Comparison of ENCODE assay signal across 16 cellular contexts in the genomic region with DNA sequence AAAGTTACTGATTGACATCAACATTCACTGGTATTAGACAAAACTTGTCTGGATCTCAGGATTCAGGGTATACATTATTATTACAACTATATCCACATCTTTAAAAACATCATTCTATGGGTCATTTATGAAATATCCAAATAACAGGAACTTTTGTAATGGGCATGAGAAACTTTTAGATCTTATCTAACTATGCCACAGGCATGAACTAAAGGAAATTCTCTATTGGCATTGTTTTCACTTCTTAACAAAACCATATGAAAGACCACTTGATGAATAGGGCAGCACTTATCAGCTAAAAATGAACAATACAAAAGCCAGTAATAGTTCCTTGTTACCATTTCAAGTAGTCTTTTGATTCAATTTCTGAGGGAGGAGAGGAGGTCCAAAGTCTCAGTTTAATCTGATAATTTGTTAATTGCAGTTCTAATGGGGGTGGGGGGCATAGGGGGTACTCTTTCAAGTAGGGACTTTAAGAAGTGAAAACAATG.
"Had no signal": no experiment of that assay in that cellular context is flagged by ENCODE, and none has a peak within 500 bp of the region (broad histone marks: within the 10 kb centered on the region; RNA-seq: fewer than 3 reads in every experiment).

No MANE protein-coding gene starts in this region.

- H3K36me3 ChIP-seq: brain microvascular endothelial cell, pancreas, upper lobe of right lung, WERI-Rb-1 had no signal

- H3K4me3 ChIP-seq: dorsolateral prefrontal cortex, pancreas, testis, upper lobe of right lung had no signal

- H3K27me3 Mint-ChIP-seq: activated T-helper 17 cell treated with anti-CD3 and anti-CD28 coated beads, Interleukin-2, amount 50 U/mL, for 72 hours; stimulated activated naive CD8-positive, alpha-beta T cell treated with anti-CD3 and anti-CD28 coated beads, Interleukin-15, amount 100 ng/mL, for 72 hours had no signal

- H3K27me3 ChIP-seq: brain microvascular endothelial cell, dorsolateral prefrontal cortex, pancreas, testis, upper lobe of right lung had no signal

- DNase-seq: activated CD4-positive, alpha-beta T cell treated with anti-CD3 and anti-CD28 coated beads for 48 hours; activated naive CD4-positive, alpha-beta T cell treated with anti-CD3 and anti-CD28 coated beads for 36 hours; amniotic stem cell; brain microvascular endothelial cell; dorsolateral prefrontal cortex; left ventricle myocardium superior; mesendoderm; pancreas; retina; stimulated activated CD4-positive, alpha-beta T cell treated with anti-CD3 and anti-CD28 coated beads, Interleukin-4, amount 100 ng/mL, for 4 hours; stimulated activated naive CD8-positive, alpha-beta T cell treated with anti-CD3 and anti-CD28 coated beads, Interleukin-15, amount 100 ng/mL, for 72 hours; testis; upper lobe of right lung; WERI-Rb-1 had no signal

- H3K4me3 Mint-ChIP-seq: activated naive CD4-positive, alpha-beta T cell treated with anti-CD3 and anti-CD28 coated beads for 36 hours; activated T-helper 17 cell treated with anti-CD3 and anti-CD28 coated beads, Interleukin-2, amount 50 U/mL, for 72 hours; neural crest cell; stimulated activated naive CD8-positive, alpha-beta T cell treated with anti-CD3 and anti-CD28 coated beads, Interleukin-15, amount 100 ng/mL, for 72 hours had no signal

- H3K9me3 Mint-ChIP-seq: activated naive CD4-positive, alpha-beta T cell treated with anti-CD3 and anti-CD28 coated beads for 36 hours; activated T-helper 17 cell treated with anti-CD3 and anti-CD28 coated beads, Interleukin-2, amount 50 U/mL, for 72 hours; neural crest cell; stimulated activated naive CD8-positive, alpha-beta T cell treated with anti-CD3 and anti-CD28 coated beads, Interleukin-15, amount 100 ng/mL, for 72 hours had no signal

- H3K27ac ChIP-seq: brain microvascular endothelial cell, dorsolateral prefrontal cortex, pancreas, testis, upper lobe of right lung, WERI-Rb-1 had no signal

- H3K27ac Mint-ChIP-seq: activated naive CD4-positive, alpha-beta T cell treated with anti-CD3 and anti-CD28 coated beads for 36 hours; activated T-helper 17 cell treated with anti-CD3 and anti-CD28 coated beads, Interleukin-2, amount 50 U/mL, for 72 hours had no signal

- ATAC-seq: activated T-helper 17 cell treated with anti-CD3 and anti-CD28 coated beads, Interleukin-2, amount 50 U/mL, for 72 hours; left ventricle myocardium superior; pancreas; stimulated activated naive CD8-positive, alpha-beta T cell treated with anti-CD3 and anti-CD28 coated beads, Interleukin-15, amount 100 ng/mL, for 72 hours; upper lobe of right lung had no signal

- H3K9me3 ChIP-seq: pancreas, testis, upper lobe of right lung had no signal
